In genomic region chr2:121043827-121044222, GRCh38 we compare ENCODE assay signal across 16 cellular contexts.
DNase-seq lines count a peak whose midpoint lies in the region; ATAC-seq, FAIRE-seq and TF ChIP-seq lines count a peak whose summit lies in the region.
"Had no signal": no experiment of that assay in that cellular context is flagged by ENCODE, and none has a peak within 500 bp of the region (broad histone marks: within the 10 kb centered on the region; RNA-seq: fewer than 3 reads in every experiment).

No MANE protein-coding gene starts in this region.

- in situ Hi-C loops in HepG2 (cut with HindIII; ENCODE audit: extremely low pct_ligation_motif_present, low pct_unique_long_range_greater_than_20kb) (no loop called here), Panc1 (cut with HindIII; ENCODE audit: low pct_unique_long_range_greater_than_20kb, low sequenced_read_pairs) (no loop called here)

- H3K36me3 ChIP-seq in HepG2 (replicated peaks in 1 of 2; ENCODE audit: control insufficient read depth in 1 of 2, insufficient read depth in 2 of 2, low read length in 2 of 2), result no peaks in the 10 kb centered on the region
- no peaks in the 10 kb centered on the region for H3K36me3 ChIP-seq in right lobe of liver
- H3K36me3 ChIP-seq in Panc1 (ENCODE audit: control insufficient read depth, insufficient read depth, low read length), result no peaks in the 10 kb centered on the region
- H3K36me3 ChIP-seq in hepatocyte (replicated peaks; ENCODE audit: insufficient read depth, low read depth), result no peaks in the 10 kb centered on the region

- CTCF ChIA-PET in HepG2 (lab: Yijun Ruan, JAX; ENCODE audit: low intra/inter-chr PET ratio, low total read pairs) (no interaction called here), Panc1 (lab: Charles Lee) (no interaction called here)

- POLR2A ChIA-PET in HepG2 (lab: Yijun Ruan, JAX), result no interaction called here
- POLR2A ChIA-PET in Panc1 (lab: Charles Lee), result no interaction called here

- H4K20me1 ChIP-seq in HepG2 (ENCODE audit: insufficient read depth, low read length) (no peaks in the 10 kb centered on the region; the same call in 1 of the 2 replicates), hepatocyte (ENCODE audit: insufficient read depth, poor library complexity, severe bottlenecking) (no peaks in the 10 kb centered on the region)

- no peak overlapping the region for H2AFZ ChIP-seq in HepG2 (ENCODE audit: low read length)
- H2AFZ ChIP-seq in hepatocyte, result no peak overlapping the region

- no peaks in the 10 kb centered on the region for H3K4me1 ChIP-seq in HepG2 (ENCODE audit: insufficient read depth, low read length)
- no peaks in the 10 kb centered on the region for H3K4me1 ChIP-seq in right lobe of liver
- H3K4me1 ChIP-seq in Panc1 (ENCODE audit: control insufficient read depth, insufficient read depth, low read length), result no peaks in the 10 kb centered on the region
- H3K4me1 ChIP-seq in hepatocyte (ENCODE audit: insufficient read depth), result peaks cover 1% of the 10 kb centered on the region

- H3K79me2 ChIP-seq in HepG2 (ENCODE audit: insufficient read depth, low read length), result no peaks in the 10 kb centered on the region
- H3K79me2 ChIP-seq in hepatocyte, result no peaks in the 10 kb centered on the region

- no TSS peak for BruUV-seq in HepG2 (replicated peaks; lab: Mats Ljungman, UMichigan)
- no TSS peak for BruUV-seq in Panc1 (replicated peaks; lab: Mats Ljungman, UMichigan)

- no peaks in the 10 kb centered on the region for H3K9me2 ChIP-seq in hepatocyte (replicated peaks; ENCODE audit: insufficient read depth)

- no peaks in the 10 kb centered on the region for H3K9me3 ChIP-seq in HepG2 (ENCODE audit: low read length)
- no peaks in the 10 kb centered on the region for H3K9me3 ChIP-seq in right lobe of liver
- no peaks in the 10 kb centered on the region for H3K9me3 ChIP-seq in Panc1 (ENCODE audit: control insufficient read depth, insufficient read depth, low read depth, low read length)
- no peaks in the 10 kb centered on the region for H3K9me3 ChIP-seq in hepatocyte (ENCODE audit: low read depth)

- no peak overlapping the region for H3K4me2 ChIP-seq in HepG2 (ENCODE audit: low read depth, low read length)
- H3K4me2 ChIP-seq in hepatocyte, result no peak overlapping the region

- TF ChIP-seq CTCF in HepG2 (CRISPR knock-in tag; IDR thresholded peaks at IDR 0.05) (no peak), right lobe of liver (IDR thresholded peaks at IDR 0.05) (no peak), Panc1 (IDR thresholded peaks at IDR 0.05) (no peak), fibroblast of the aortic adventitia (IDR thresholded peaks at IDR 0.05; ENCODE audit: insufficient read depth, low read length) (peak; percentile 1), hepatocyte (IDR thresholded peaks at IDR 0.05; ENCODE audit: poor library complexity) (no peak)

- H3K27me3 ChIP-seq in HepG2 (ENCODE audit: control insufficient read depth in 1 of 2, insufficient read depth in 2 of 2, low read length in 2 of 2) (peaks cover 9 to 80% of the 10 kb centered on the region in 2 experiments), right lobe of liver (no peaks in the 10 kb centered on the region), Panc1 (ENCODE audit: control insufficient read depth, insufficient read depth, low read length) (no peaks in the 10 kb centered on the region; the same call in 1 of the 2 replicates), hepatocyte (peaks cover 37% of the 10 kb centered on the region)

- H3K9ac ChIP-seq in HepG2 (ENCODE audit: insufficient read depth, low read depth, low read length), result no peak overlapping the region

- no peak for DNase-seq in HepG2 (ENCODE audit: low spot score)
- DNase-seq in right lobe of liver, result no peak
- DNase-seq in Panc1 (ENCODE audit: low read depth, low spot score), result no peak
- no peak for DNase-seq in fibroblast of the aortic adventitia (ENCODE audit: low read depth)
- DNase-seq in stimulated activated CD4-positive, alpha-beta T cell treated with anti-CD3 and anti-CD28 coated beads, Interleukin-2, amount 100 ng/mL, for 24 hours, result no peak
- no peak for DNase-seq in hepatocyte (ENCODE audit: low spot score)
- DNase-seq: DMS153, NCI-H1092, NCI-H2081 treated with DMSO at 0.1 percent for 48 hours, NCI-H510A, NCI-H774, PC-3 had no signal

- H3K27ac ChIP-seq in HepG2 (ENCODE audit: extremely low read length, insufficient read depth, low read length) (no peak overlapping the region), right lobe of liver (no peak overlapping the region), Panc1 (ENCODE audit: low read length) (no peak overlapping the region), hepatocyte (no peak overlapping the region)
- H3K27ac ChIP-seq: C4-2B had no signal

- intact Hi-C loops in HepG2 (cut with micrococcal nuclease; ENCODE audit: unreplicated experiment), result no loop called here
- intact Hi-C loops in right lobe of liver (cut with DNase I), result no loop called here
- intact Hi-C loops in Panc1 (cut with micrococcal nuclease; ENCODE audit: unreplicated experiment), result no loop called here

- TF ChIP-seq POLR2A in HepG2 (IDR thresholded peaks at IDR 0.05; ENCODE audit: insufficient read depth in 1 of 2, low read depth in 2 of 2, low read length in 2 of 2) (no peak), right lobe of liver (IDR thresholded peaks at IDR 0.05) (no peak)

- FAIRE-seq in HepG2 (lab: Jason Lieb, UNC), result no peak
- FAIRE-seq: GM19239 had no signal

- ATAC-seq in HepG2 (peak; percentile 72), right lobe of liver (no peak), Panc1 (0 out of 2 replicates have a peak, but pooled peaks have one; percentile 51), esophagus mucosa (no peak), GM21717 (IDR thresholded peaks at IDR 0.05; ENCODE audit: unreplicated experiment) (no peak)

- no peak for TF ChIP-seq RAD21 in HepG2 (CRISPR knock-in tag; IDR thresholded peaks at IDR 0.05)

- no peak for TF ChIP-seq EP300 in HepG2 (IDR thresholded peaks at IDR 0.05; ENCODE audit: low read depth in 2 of 2, low read length in 2 of 2)
- no peak for TF ChIP-seq EP300 in HepG2 (CRISPR knock-in tag; IDR thresholded peaks at IDR 0.05; ENCODE audit: borderline replicate concordance)

- 24% methylated on average over 3 of the region's 3 CpGs for WGBS in HepG2 (ENCODE audit: low lambda C conversion rate)
- 74% methylated on average over 3 of the region's 3 CpGs for WGBS in right lobe of liver (ENCODE audit: insufficient coverage, low coverage, low lambda C conversion rate, missing lambda C conversion rate)
- 58% methylated on average over 3 of the region's 3 CpGs for WGBS in hepatocyte (ENCODE audit: low lambda C conversion rate, missing lambda C conversion rate)

- H3K4me3 ChIP-seq in HepG2 (replicated peaks in 1 of 3; ENCODE audit: insufficient read depth in 1 of 3, low read depth in 2 of 3, low read length in 3 of 3) (no peak overlapping the region), right lobe of liver (no peak overlapping the region), Panc1 (ENCODE audit: low read depth in 2 of 2, low read length in 2 of 2) (no peak overlapping the region), fibroblast of the aortic adventitia (ENCODE audit: low read depth, low read length) (no peak overlapping the region), hepatocyte (no peak overlapping the region)

TF ChIP-seq in HepG2, 621 proteins besides CTCF, POLR2A, EP300 and RAD21:
- no peak for TF ChIP-seq MAFF (IDR thresholded peaks at IDR 0.05; ENCODE audit: low read depth, low read length)
- no peak for TF ChIP-seq ATF5 (CRISPR knock-in tag; IDR thresholded peaks at IDR 0.05; ENCODE audit: low read depth)
- TF ChIP-seq NFKBIZ (CRISPR knock-in tag; IDR thresholded peaks at IDR 0.05), result no peak
- TF ChIP-seq ZNF770 (CRISPR knock-in tag; IDR thresholded peaks at IDR 0.05), result no peak
- TF ChIP-seq ZNF607 (CRISPR knock-in tag; IDR thresholded peaks at IDR 0.05; ENCODE audit: borderline replicate concordance), result no peak
- no peak for TF ChIP-seq POLR2AphosphoS5 (IDR thresholded peaks at IDR 0.05; ENCODE audit: low read depth, low read length)
- TF ChIP-seq ZIK1 (CRISPR knock-in tag; IDR thresholded peaks at IDR 0.05; ENCODE audit: borderline replicate concordance, low read depth), result no peak
- TF ChIP-seq SP5 (CRISPR knock-in tag; IDR thresholded peaks at IDR 0.05; ENCODE audit: borderline replicate concordance, low read depth), result no peak
- no peak for TF ChIP-seq ZSCAN20 (CRISPR knock-in tag; IDR thresholded peaks at IDR 0.05; ENCODE audit: borderline replicate concordance)
- TF ChIP-seq ZNF670 (CRISPR knock-in tag; IDR thresholded peaks at IDR 0.05; ENCODE audit: borderline replicate concordance), result no peak
- no peak for TF ChIP-seq PPARG (CRISPR knock-in tag; conservative IDR thresholded peaks at IDR 0.05)
- TF ChIP-seq ELF4 (CRISPR knock-in tag; IDR thresholded peaks at IDR 0.05; ENCODE audit: borderline replicate concordance), result no peak
- no peak for TF ChIP-seq ZNF777 (CRISPR knock-in tag; IDR thresholded peaks at IDR 0.05)
- TF ChIP-seq ZNF660 (CRISPR knock-in tag; IDR thresholded peaks at IDR 0.05; ENCODE audit: borderline replicate concordance, low read depth), result no peak
- TF ChIP-seq ARNTL (CRISPR knock-in tag; IDR thresholded peaks at IDR 0.05), result no peak
TF ChIP-seq in HepG2: peak in this region for 0.

Comparison
In these comparisons a context has a peak if more than half of its experiments do, and no peak if none do; other contexts are left out.
1. ATAC-seq: peak in HepG2 (single experiment) and Panc1 (single experiment); none in right lobe of liver (0 of 4), esophagus mucosa (single experiment) and GM21717 (single experiment).